In genomic region chr2:64972856-64973255, GRCh38 we compare ENCODE assay signal across 3 cellular contexts.
TF ChIP-seq lines count a peak whose summit lies in the region.

No MANE protein-coding gene starts in this region.

TF ChIP-seq in IMR-90, 13 proteins besides CTCF, POLR2A, EP300 and RAD21:
- TF ChIP-seq RCOR1 (IDR thresholded peaks at IDR 0.05; ENCODE audit: insufficient replicate concordance, low read length) (no peak), USF2 (IDR thresholded peaks at IDR 0.05; ENCODE audit: low read depth, low read length) (no peak), NFE2L2 (IDR thresholded peaks at IDR 0.05; ENCODE audit: low read depth, low read length) (no peak), MAZ (IDR thresholded peaks at IDR 0.05; ENCODE audit: borderline replicate concordance, low read depth, low read length) (no peak), MAFK (IDR thresholded peaks at IDR 0.05; ENCODE audit: low read depth, low read length) (no peak), RFX5 (IDR thresholded peaks at IDR 0.05; ENCODE audit: low read depth, low read length) (no peak), FOS (IDR thresholded peaks at IDR 0.05; ENCODE audit: low read depth, low read length) (peak; percentile 57; the same call in 1 of the 2 replicates), CHD1 (IDR thresholded peaks at IDR 0.05; ENCODE audit: low read depth, low read length) (no peak), ELK1 (IDR thresholded peaks at IDR 0.05; ENCODE audit: borderline replicate concordance, low read depth, low read length) (no peak), CEBPB (IDR thresholded peaks at IDR 0.05; ENCODE audit: low read depth, low read length) (peak; percentile 44), MXI1 (IDR thresholded peaks at IDR 0.05; ENCODE audit: borderline replicate concordance, low read depth, low read length) (0 out of 2 replicates have a peak, but pooled peaks have one; percentile 50), SMC3 (IDR thresholded peaks at IDR 0.05; ENCODE audit: low read depth, low read length) (no peak), BHLHE40 (IDR thresholded peaks at IDR 0.05; ENCODE audit: low read depth, low read length) (no peak)

TF ChIP-seq in K562, 482 proteins besides CTCF, POLR2A, EP300 and RAD21:
- TF ChIP-seq OTX1 (CRISPR knock-in tag; IDR thresholded peaks at IDR 0.05) (no peak), ATF3 (IDR thresholded peaks at IDR 0.05) (peak; percentile 82), ATF3 (CRISPR knock-in tag; conservative IDR thresholded peaks at IDR 0.05) (no peak), ATF7 (IDR thresholded peaks at IDR 0.05) (peak; percentile 52; the same call in 1 of the 2 replicates), MGA (IDR thresholded peaks at IDR 0.05) (peak; percentile 26; the same call in 1 of the 2 replicates), ATF2 (CRISPR knock-in tag; IDR thresholded peaks at IDR 0.05) (no peak)

TF ChIP-seq in WTC11, 78 proteins besides CTCF, POLR2A, EP300 and RAD21:
- TF ChIP-seq MXD4 (CRISPR knock-in tag; IDR thresholded peaks at IDR 0.05; ENCODE audit: borderline replicate concordance): no peak
- TF ChIP-seq MLX (CRISPR knock-in tag; IDR thresholded peaks at IDR 0.05): no peak
- TF ChIP-seq HMGA2 (CRISPR knock-in tag; IDR thresholded peaks at IDR 0.05): no peak
- TF ChIP-seq E2F1 (CRISPR knock-in tag; IDR thresholded peaks at IDR 0.05): no peak
- TF ChIP-seq ZNF138 (CRISPR knock-in tag; conservative IDR thresholded peaks at IDR 0.05): no peak
